In genomic region chr16:22813946-22814325, GRCh38 we compare ENCODE assay signal across 9 cellular contexts. TPM values are rescaled to one million over a fixed set of nuclear protein-coding genes. Genes with fewer than 3 reads are reported as not detected.
DNase-seq lines count a peak whose midpoint lies in the region; ATAC-seq, FAIRE-seq and TF ChIP-seq lines count a peak whose summit lies in the region.
"Had no signal": no experiment of that assay in that cellular context is flagged by ENCODE, and none has a peak within 500 bp of the region (broad histone marks: within the 10 kb centered on the region; RNA-seq: fewer than 3 reads in every experiment).

HS3ST2 (plus strand) TSS chr16:22814162; CDS start chr16:22814611, 449 bp downstream.

- no peak for TF ChIP-seq CTCF in activated CD8-positive, alpha-beta T cell treated with anti-CD3 and anti-CD28 coated beads for 36 hours (IDR thresholded peaks at IDR 0.05)
- TF ChIP-seq CTCF in bronchial epithelial cell (IDR thresholded peaks at IDR 0.05; ENCODE audit: insufficient read depth, low read length, severe bottlenecking) (peak; percentile 41), transverse colon (IDR thresholded peaks at IDR 0.05) (peak in 4 of 5 experiments; percentile 9 to 40 (median 26))

- TF ChIP-seq EP300 in transverse colon (IDR thresholded peaks at IDR 0.05; ENCODE audit: low read depth): no peak

- WGBS in transverse colon (ENCODE audit: low coverage in 1 of 2), 2 donors: 0% methylated on average over 32 of the region's 49 CpGs; no CpG with 5 or more reads in 1 of the 2 donors

- TF ChIP-seq POLR2A in transverse colon (IDR thresholded peaks at IDR 0.05) (no peak), GM12891 (IDR thresholded peaks at IDR 0.05; ENCODE audit: low read depth, low read length) (no peak)

- POLR2A ChIA-PET in activated CD8-positive, alpha-beta T cell treated with anti-CD3 and anti-CD28 coated beads for 36 hours (lab: Charles Lee): no interaction called here
- POLR2A ChIA-PET in activated CD8-positive, alpha-beta T cell treated with anti-CD3 and anti-CD28 coated beads, Interleukin-2, amount 10 ng/mL, durations not matched to agents 7 days and 5 days (lab: Charles Lee): no interaction called here

- FAIRE-seq in bronchial epithelial cell (lab: Jason Lieb, UNC) (no peak), GM12891 (lab: Jason Lieb, UNC) (no peak)

- no peaks in the 10 kb centered on the region for H3K36me3 Mint-ChIP-seq in activated CD8-positive, alpha-beta T cell treated with anti-CD3 and anti-CD28 coated beads for 36 hours (ENCODE audit: low read depth)
- peaks cover 5% of the 10 kb centered on the region for H3K36me3 Mint-ChIP-seq in activated CD8-positive, alpha-beta T cell treated with anti-CD3 and anti-CD28 coated beads, Interleukin-2, amount 10 ng/mL, durations not matched to agents 7 days and 5 days (ENCODE audit: low read depth)

- DNase-seq in activated CD8-positive, alpha-beta T cell treated with anti-CD3 and anti-CD28 coated beads for 36 hours: peak; percentile 3
- no peak for DNase-seq in activated CD8-positive, alpha-beta T cell treated with anti-CD3 and anti-CD28 coated beads, Interleukin-2, amount 10 ng/mL, durations not matched to agents 7 days and 5 days
- DNase-seq in bronchial epithelial cell (ENCODE audit: low read depth): peak; percentile 45
- DNase-seq in left colon: peak in 1 of 2 donors; percentile 49
- peak; percentile 20 for DNase-seq in transverse colon
- no peak for DNase-seq in activated gamma-delta T cell (lab: John Stamatoyannopoulos, UW)
- DNase-seq in GM12891 (ENCODE audit: insufficient read length, low spot score): no peak
- DNase-seq: NCI-H1048 had no signal

- H3K4me3 ChIP-seq in bronchial epithelial cell (ENCODE audit: low read depth, low read length) (peak within 1 kb of the TSS; percentile 49), transverse colon (peak within 1 kb of the TSS; percentile 14 to 46 (median 27))

- H3K4me1 Mint-ChIP-seq in activated CD8-positive, alpha-beta T cell treated with anti-CD3 and anti-CD28 coated beads for 36 hours (ENCODE audit: low read depth): peaks cover 3% of the 10 kb centered on the region
- H3K4me1 Mint-ChIP-seq in activated CD8-positive, alpha-beta T cell treated with anti-CD3 and anti-CD28 coated beads, Interleukin-2, amount 10 ng/mL, durations not matched to agents 7 days and 5 days (ENCODE audit: low read depth): peaks cover 6% of the 10 kb centered on the region

- H3K27me3 ChIP-seq in bronchial epithelial cell (ENCODE audit: control insufficient read depth, insufficient read depth, low read length): no peaks in the 10 kb centered on the region
- H3K27me3 ChIP-seq in transverse colon: peaks cover 49% of the 10 kb centered on the region

- intact Hi-C loops in activated CD8-positive, alpha-beta T cell treated with anti-CD3 and anti-CD28 coated beads for 36 hours (cut with micrococcal nuclease): no loop called here
- intact Hi-C loops in left colon (cut with DNase I, micrococcal nuclease) (no loop called here), transverse colon (cut with DNase I; ENCODE audit: low total_unique reads) (no loop called here)

- no peak within 1 kb of the TSS for H3K27ac ChIP-seq in transverse colon

- H3K27ac Mint-ChIP-seq in activated CD8-positive, alpha-beta T cell treated with anti-CD3 and anti-CD28 coated beads for 36 hours: no peak within 1 kb of the TSS
- no peak within 1 kb of the TSS for H3K27ac Mint-ChIP-seq in activated CD8-positive, alpha-beta T cell treated with anti-CD3 and anti-CD28 coated beads, Interleukin-2, amount 10 ng/mL, durations not matched to agents 7 days and 5 days

- in situ Hi-C loops in transverse colon (cut with MboI; ENCODE audit: low pct_ligation_motif_present in 1 of 4, low pct_unique_long_range_greater_than_20kb in 1 of 4, low sequenced_read_pairs in 3 of 4): no loop called here

- CTCF ChIA-PET in activated CD8-positive, alpha-beta T cell treated with anti-CD3 and anti-CD28 coated beads for 36 hours (lab: Charles Lee): no interaction called here
- CTCF ChIA-PET in activated CD8-positive, alpha-beta T cell treated with anti-CD3 and anti-CD28 coated beads, Interleukin-2, amount 10 ng/mL, durations not matched to agents 7 days and 5 days (lab: Charles Lee): no interaction called here

- no peak for ATAC-seq in activated CD8-positive, alpha-beta T cell treated with anti-CD3 and anti-CD28 coated beads for 36 hours
- ATAC-seq in activated CD8-positive, alpha-beta T cell treated with anti-CD3 and anti-CD28 coated beads, Interleukin-2, amount 10 ng/mL, durations not matched to agents 7 days and 5 days: no peak
- peak; percentile 72 for ATAC-seq in left colon
- no peak for ATAC-seq in GM19035 (IDR thresholded peaks at IDR 0.05; ENCODE audit: unreplicated experiment)

- H3K4me3 Mint-ChIP-seq in activated CD8-positive, alpha-beta T cell treated with anti-CD3 and anti-CD28 coated beads for 36 hours: no peak within 1 kb of the TSS
- H3K4me3 Mint-ChIP-seq in activated CD8-positive, alpha-beta T cell treated with anti-CD3 and anti-CD28 coated beads, Interleukin-2, amount 10 ng/mL, durations not matched to agents 7 days and 5 days: no peak within 1 kb of the TSS

- H3K9me3 ChIP-seq in transverse colon: no peaks in the 10 kb centered on the region

- peaks cover 40% of the 10 kb centered on the region for H3K27me3 Mint-ChIP-seq in activated CD8-positive, alpha-beta T cell treated with anti-CD3 and anti-CD28 coated beads for 36 hours
- peaks cover 38% of the 10 kb centered on the region for H3K27me3 Mint-ChIP-seq in activated CD8-positive, alpha-beta T cell treated with anti-CD3 and anti-CD28 coated beads, Interleukin-2, amount 10 ng/mL, durations not matched to agents 7 days and 5 days (ENCODE audit: low read depth)

- peaks cover 0 to 18% (median 13%) of the 10 kb centered on the region in 4 donors for H3K4me1 ChIP-seq in transverse colon

- no peaks in the 10 kb centered on the region for H3K9me3 Mint-ChIP-seq in activated CD8-positive, alpha-beta T cell treated with anti-CD3 and anti-CD28 coated beads for 36 hours
- H3K9me3 Mint-ChIP-seq in activated CD8-positive, alpha-beta T cell treated with anti-CD3 and anti-CD28 coated beads, Interleukin-2, amount 10 ng/mL, durations not matched to agents 7 days and 5 days (ENCODE audit: insufficient read depth): no peaks in the 10 kb centered on the region

- H3K36me3 ChIP-seq in bronchial epithelial cell (ENCODE audit: control insufficient read depth, insufficient read depth, low read length) (no peaks in the 10 kb centered on the region), transverse colon (no peaks in the 10 kb centered on the region)

TF ChIP-seq in GM12891, 5 proteins besides CTCF, POLR2A, EP300 and RAD21:
- TF ChIP-seq SPI1 (IDR thresholded peaks at IDR 0.05; ENCODE audit: low read depth, low read length) (no peak), POU2F2 (IDR thresholded peaks at IDR 0.05; ENCODE audit: low read depth, low read length) (no peak), PAX5 (IDR thresholded peaks at IDR 0.05; ENCODE audit: insufficient read depth, low read length, severe bottlenecking) (no peak), TAF1 (IDR thresholded peaks at IDR 0.05; ENCODE audit: low read depth, low read length) (no peak), POLR2AphosphoS5 (IDR thresholded peaks at IDR 0.05; ENCODE audit: low read depth, low read length) (no peak)

RNA-seq across cellular contexts. Expression of gene HS3ST2, which starts in this region (rescaled TPM):
- not detected for total RNA-seq in activated CD8-positive, alpha-beta T cell treated with anti-CD3 and anti-CD28 coated beads for 36 hours
- total RNA-seq in activated CD8-positive, alpha-beta T cell treated with anti-CD3 and anti-CD28 coated beads, Interleukin-2, amount 10 ng/mL, durations not matched to agents 7 days and 5 days: not detected
- total RNA-seq in bronchial epithelial cell (0.26 TPM in 2 replicates), left colon (under 1 TPM; 0.24 to 0.28 TPM), transverse colon (1 to 10 TPM in 2 of 4 donors, under 1 TPM in 2; 0.32 to 4.5 (median 2.2) TPM)
- not detected for polyA plus RNA-seq in GM12891 (2012; ENCODE audit: low read depth, missing spikeins)

Comparison
In these comparisons a context has a peak if more than half of its experiments do, and no peak if none do; other contexts are left out.
1. Peak in DNase-seq in activated CD8-positive, alpha-beta T cell treated with anti-CD3 and anti-CD28 coated beads for 36 hours; RNA of the gene not detected or under 1 TPM.
2. Peak in DNase-seq and H3K4me3 ChIP-seq in bronchial epithelial cell; RNA of the gene not detected or under 1 TPM.
3. Peak in ATAC-seq in left colon; RNA of the gene not detected or under 1 TPM.